In the genomic region with DNA sequence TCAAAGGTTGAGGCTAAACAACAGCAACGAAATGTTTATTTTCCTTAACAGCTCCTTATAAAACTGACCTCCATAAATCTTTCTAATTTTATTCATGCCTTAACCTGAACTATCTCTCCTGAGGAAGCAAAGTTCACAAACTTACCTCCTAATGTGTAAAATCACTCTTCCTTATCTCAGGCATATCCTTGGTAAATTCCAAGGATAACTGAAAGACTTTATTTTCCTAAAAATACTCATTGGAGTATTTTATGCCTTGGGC, we compare ENCODE assay signal across 24 cellular contexts.
"Had no signal": no experiment of that assay in that cellular context is flagged by ENCODE, and none has a peak within 500 bp of the region (broad histone marks: within the 10 kb centered on the region; RNA-seq: fewer than 3 reads in every experiment).

No MANE protein-coding gene starts in this region.

- ATAC-seq: gastroesophageal sphincter; heart right ventricle; left ventricle myocardium superior; lower lobe of right lung; sciatic nerve; stimulated activated effector memory CD8-positive, alpha-beta T cell treated with anti-CD3 and anti-CD28 coated beads, Interleukin-12 subunit alpha, Interleukin-12 subunit beta, amount 100 ng/mL, for 72 hours had no signal

- H3K4me1 Mint-ChIP-seq: central memory CD8-positive, alpha-beta T cell; immature natural killer cell; memory B cell; naive B cell; nephron; stimulated activated effector memory CD8-positive, alpha-beta T cell treated with anti-CD3 and anti-CD28 coated beads, Interleukin-12 subunit alpha, Interleukin-12 subunit beta, amount 100 ng/mL, for 72 hours had no signal

- H3K36me3 Mint-ChIP-seq: immature natural killer cell; memory B cell; naive B cell; neural progenitor cell; stimulated activated effector memory CD8-positive, alpha-beta T cell treated with anti-CD3 and anti-CD28 coated beads, Interleukin-12 subunit alpha, Interleukin-12 subunit beta, amount 100 ng/mL, for 72 hours had no signal

- H3K27me3 ChIP-seq: neural progenitor cell, right atrium auricular region, stomach, thyroid gland, upper lobe of left lung had no signal

- H3K27ac ChIP-seq: dorsolateral prefrontal cortex, gastroesophageal sphincter, heart right ventricle, lower lobe of right lung, neural progenitor cell, prostate gland, right atrium auricular region, stomach, thyroid gland, upper lobe of left lung had no signal

- H3K4me1 ChIP-seq: gastroesophageal sphincter, heart right ventricle, lower lobe of right lung, neural progenitor cell, prostate gland, right atrium auricular region, stomach, thyroid gland, upper lobe of left lung had no signal

- DNase-seq: dorsolateral prefrontal cortex; effector CD4-positive, alpha-beta T cell; foreskin fibroblast; heart right ventricle; hypothalamus; immature natural killer cell; left ventricle myocardium superior; lower lobe of right lung; naive B cell; stimulated activated CD4-positive, alpha-beta T cell treated with anti-CD3 and anti-CD28 coated beads, Interleukin-2, amount 100 ng/mL, for 24 hours; stimulated activated CD4-positive, alpha-beta T cell treated with anti-CD3 and anti-CD28 coated beads, Interleukin-4, amount 100 ng/mL, for 24 hours; stimulated activated naive CD4-positive, alpha-beta T cell treated with Interleukin-2 at 50 U/mL for 16 hours; stomach; thyroid gland; upper lobe of left lung had no signal

- H3K4me3 ChIP-seq: dorsolateral prefrontal cortex, gastroesophageal sphincter, heart right ventricle, lower lobe of right lung, neural progenitor cell, prostate gland, right atrium auricular region, stomach, thyroid gland, upper lobe of left lung had no signal

- H3K4me3 Mint-ChIP-seq: central memory CD8-positive, alpha-beta T cell; immature natural killer cell; memory B cell; naive B cell; nephron; neural progenitor cell; stimulated activated effector memory CD8-positive, alpha-beta T cell treated with anti-CD3 and anti-CD28 coated beads, Interleukin-12 subunit alpha, Interleukin-12 subunit beta, amount 100 ng/mL, for 72 hours had no signal

- H2AFZ ChIP-seq: neural progenitor cell had no signal

- H3K27ac Mint-ChIP-seq: immature natural killer cell; memory B cell; naive B cell; nephron; neural progenitor cell; stimulated activated effector memory CD8-positive, alpha-beta T cell treated with anti-CD3 and anti-CD28 coated beads, Interleukin-12 subunit alpha, Interleukin-12 subunit beta, amount 100 ng/mL, for 72 hours had no signal

- H3K9me3 ChIP-seq: gastroesophageal sphincter, heart right ventricle, lower lobe of right lung, prostate gland, right atrium auricular region, stomach, thyroid gland, upper lobe of left lung had no signal

- H3K9me3 Mint-ChIP-seq: memory B cell; naive B cell; nephron; neural progenitor cell; stimulated activated effector memory CD8-positive, alpha-beta T cell treated with anti-CD3 and anti-CD28 coated beads, Interleukin-12 subunit alpha, Interleukin-12 subunit beta, amount 100 ng/mL, for 72 hours had no signal

- H3K36me3 ChIP-seq: gastroesophageal sphincter, heart right ventricle, lower lobe of right lung, neural progenitor cell, prostate gland, right atrium auricular region, stomach, thyroid gland, upper lobe of left lung had no signal

- H3K4me2 ChIP-seq: neural progenitor cell had no signal

- H3K9ac ChIP-seq: neural progenitor cell had no signal
